16 cellular contexts compared by ENCODE assay signal in the genomic region with DNA sequence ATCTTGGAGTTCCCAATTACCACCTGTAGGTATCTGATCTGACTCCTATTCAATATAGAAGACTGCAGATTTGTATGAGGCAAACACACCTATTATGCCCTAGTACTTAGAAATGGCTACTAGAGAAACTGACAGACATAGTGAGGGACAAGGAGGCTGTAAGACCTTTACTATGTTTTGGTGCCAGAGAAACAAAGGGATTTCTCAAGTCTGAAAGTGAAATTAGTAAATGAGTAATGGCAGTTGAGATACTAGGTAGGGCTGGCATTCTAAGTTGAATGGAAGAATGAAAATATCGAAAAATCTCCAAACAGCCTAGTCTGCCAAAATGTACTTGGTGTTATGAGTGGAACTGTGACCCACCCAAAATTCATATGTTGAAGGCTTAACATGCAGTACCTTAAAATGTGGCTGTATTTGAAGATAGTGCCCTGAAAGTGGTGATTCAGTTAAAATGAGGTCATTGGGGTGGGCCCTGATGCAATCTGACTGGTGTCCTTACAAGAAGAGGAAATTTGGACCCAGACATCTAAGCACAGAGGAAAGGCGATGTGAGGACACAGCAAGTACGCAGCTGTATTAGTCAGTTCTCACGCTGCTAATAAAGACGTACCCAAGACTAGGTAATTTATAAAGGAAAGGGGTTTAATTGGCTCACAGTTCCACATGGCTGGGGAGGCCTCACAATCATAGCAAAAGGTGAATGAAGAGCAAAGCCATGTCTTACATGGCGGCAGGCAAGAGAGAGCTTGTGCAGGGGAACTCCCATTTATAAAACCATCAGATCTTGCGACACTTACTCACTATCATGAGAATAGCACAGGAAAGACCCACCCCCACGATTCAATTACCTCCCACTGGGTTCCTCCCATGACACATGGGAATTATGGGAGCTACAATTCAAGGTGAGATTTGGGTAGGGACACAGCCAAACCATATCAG.
DNase-seq lines count a peak whose midpoint lies in the region; ATAC-seq and TF ChIP-seq lines count a peak whose summit lies in the region.
"Had no signal": no experiment of that assay in that cellular context is flagged by ENCODE, and none has a peak within 500 bp of the region (broad histone marks: within the 10 kb centered on the region; RNA-seq: fewer than 3 reads in every experiment).

No MANE protein-coding gene starts in this region.

- H3K9me3 ChIP-seq in HEK293 (ENCODE audit: control insufficient read depth, insufficient read depth, low read depth, low read length): no peaks in the 10 kb centered on the region

- TF ChIP-seq CTCF in HEK293 (tag by site-specific recombination; IDR thresholded peaks at IDR 0.05) (no peak), NB4 (IDR thresholded peaks at IDR 0.05; ENCODE audit: low read depth, low read length) (no peak)
- TF ChIP-seq CTCF in activated CD8-positive, alpha-beta T cell treated with anti-CD3 and anti-CD28 coated beads for 36 hours (IDR thresholded peaks at IDR 0.05): no peak

- intact Hi-C loops in activated CD8-positive, alpha-beta T cell treated with anti-CD3 and anti-CD28 coated beads for 36 hours (cut with micrococcal nuclease): no loop called here

- H3K27me3 Mint-ChIP-seq in activated T-cell treated with anti-CD3 and anti-CD28 coated beads, Interleukin-2, amount 50 U/mL, for 4 hours (ENCODE audit: low read depth): no peaks in the 10 kb centered on the region
- no peaks in the 10 kb centered on the region for H3K27me3 Mint-ChIP-seq in activated T-cell treated with anti-CD3 and anti-CD28 coated beads, Interleukin-2, amount 50 U/mL, for 24 hours
- no peaks in the 10 kb centered on the region for H3K27me3 Mint-ChIP-seq in activated CD8-positive, alpha-beta T cell treated with anti-CD3 and anti-CD28 coated beads for 36 hours

- H3K27ac Mint-ChIP-seq in activated T-cell treated with anti-CD3 and anti-CD28 coated beads, Interleukin-2, amount 50 U/mL, for 24 hours: no peak overlapping the region
- H3K27ac Mint-ChIP-seq in activated CD8-positive, alpha-beta T cell treated with anti-CD3 and anti-CD28 coated beads for 36 hours: no peak overlapping the region
- H3K27ac Mint-ChIP-seq: B cell; CD4-positive, alpha-beta memory T cell; GM23338 had no signal

- peaks cover 14% of the 10 kb centered on the region; the same call in 1 of the 2 replicates for H3K4me1 ChIP-seq in HEK293 (ENCODE audit: control insufficient read depth, insufficient read depth, low read length)

- POLR2A ChIA-PET in HEK293 (lab: Yijun Ruan, JAX): no interaction called here
- POLR2A ChIA-PET in activated CD8-positive, alpha-beta T cell treated with anti-CD3 and anti-CD28 coated beads for 36 hours (lab: Charles Lee): no interaction called here

- ATAC-seq in activated T-cell treated with anti-CD3 and anti-CD28 coated beads, Interleukin-2, amount 50 U/mL, for 4 hours: peak; percentile 18
- ATAC-seq in activated CD8-positive, alpha-beta T cell treated with anti-CD3 and anti-CD28 coated beads for 36 hours: no peak
- no peak for ATAC-seq in HG02970 (IDR thresholded peaks at IDR 0.05; ENCODE audit: low FRiP score, unreplicated experiment)
- ATAC-seq: GM23338 had no signal

- CTCF ChIA-PET in HEK293 (lab: Yijun Ruan, JAX): interaction anchor here (0.6 kb wide), 1 partner anchor 119 kb away, joined by 5 read pairs; no protein-coding TSS in a partner anchor
- CTCF ChIA-PET in activated CD8-positive, alpha-beta T cell treated with anti-CD3 and anti-CD28 coated beads for 36 hours (lab: Charles Lee): no interaction called here

- DNase-seq in activated T-cell treated with anti-CD3 and anti-CD28 coated beads, Interleukin-2, amount 50 U/mL, for 4 hours: no peak
- no peak for DNase-seq in activated T-cell treated with anti-CD3 and anti-CD28 coated beads, Interleukin-2, amount 50 U/mL, for 24 hours
- peak; percentile 20 for DNase-seq in NB4 (ENCODE audit: low read depth)
- DNase-seq in erythroblast (lab: John Stamatoyannopoulos, UW): peak; percentile 15 to 57
- DNase-seq in activated CD8-positive, alpha-beta T cell treated with anti-CD3 and anti-CD28 coated beads for 36 hours: no peak
- DNase-seq: CD4-positive, alpha-beta memory T cell; COR-L47; DMS153; DMS79 treated with DMSO at 0.1 percent for 48 hours; EL; H7 had no signal

- no peaks in the 10 kb centered on the region for H3K4me1 Mint-ChIP-seq in activated T-cell treated with anti-CD3 and anti-CD28 coated beads, Interleukin-2, amount 50 U/mL, for 4 hours (ENCODE audit: low read depth)
- H3K4me1 Mint-ChIP-seq in activated T-cell treated with anti-CD3 and anti-CD28 coated beads, Interleukin-2, amount 50 U/mL, for 24 hours (ENCODE audit: low read depth): peaks cover 8% of the 10 kb centered on the region
- H3K4me1 Mint-ChIP-seq in activated CD8-positive, alpha-beta T cell treated with anti-CD3 and anti-CD28 coated beads for 36 hours (ENCODE audit: low read depth): peaks cover 3% of the 10 kb centered on the region
- H3K4me1 Mint-ChIP-seq: B cell; CD4-positive, alpha-beta memory T cell; GM23338 had no signal

- no peak overlapping the region for H3K4me3 Mint-ChIP-seq in activated T-cell treated with anti-CD3 and anti-CD28 coated beads, Interleukin-2, amount 50 U/mL, for 4 hours
- H3K4me3 Mint-ChIP-seq in activated T-cell treated with anti-CD3 and anti-CD28 coated beads, Interleukin-2, amount 50 U/mL, for 24 hours: no peak overlapping the region
- no peak overlapping the region for H3K4me3 Mint-ChIP-seq in activated CD8-positive, alpha-beta T cell treated with anti-CD3 and anti-CD28 coated beads for 36 hours
- H3K4me3 Mint-ChIP-seq: B cell; CD4-positive, alpha-beta memory T cell; GM23338 had no signal

- no peak overlapping the region for H3K27ac ChIP-seq in HEK293 (ENCODE audit: extremely low read depth, low read depth, low read length)
- H3K27ac ChIP-seq: C4-2B had no signal

- no peaks in the 10 kb centered on the region for H3K36me3 Mint-ChIP-seq in activated T-cell treated with anti-CD3 and anti-CD28 coated beads, Interleukin-2, amount 50 U/mL, for 4 hours (ENCODE audit: insufficient read depth)
- no peaks in the 10 kb centered on the region for H3K36me3 Mint-ChIP-seq in activated T-cell treated with anti-CD3 and anti-CD28 coated beads, Interleukin-2, amount 50 U/mL, for 24 hours (ENCODE audit: low read depth)
- H3K36me3 Mint-ChIP-seq in activated CD8-positive, alpha-beta T cell treated with anti-CD3 and anti-CD28 coated beads for 36 hours (ENCODE audit: low read depth): no peaks in the 10 kb centered on the region
- H3K36me3 Mint-ChIP-seq: CD4-positive, alpha-beta memory T cell had no signal

- H3K4me3 ChIP-seq in HEK293 (ENCODE audit: low read depth, low read length): no peak overlapping the region
- no peak overlapping the region for H3K4me3 ChIP-seq in NB4 (ENCODE audit: low read depth, low read length)
- H3K4me3 ChIP-seq: GM23338 had no signal

- TF ChIP-seq POLR2A in NB4 (IDR thresholded peaks at IDR 0.05; ENCODE audit: extremely low read depth, insufficient read length) (no peak), erythroblast (IDR thresholded peaks at IDR 0.05; ENCODE audit: low read length) (no peak)

- peaks cover 6% of the 10 kb centered on the region for H3K9me3 Mint-ChIP-seq in activated T-cell treated with anti-CD3 and anti-CD28 coated beads, Interleukin-2, amount 50 U/mL, for 4 hours
- peaks cover 7% of the 10 kb centered on the region for H3K9me3 Mint-ChIP-seq in activated T-cell treated with anti-CD3 and anti-CD28 coated beads, Interleukin-2, amount 50 U/mL, for 24 hours
- H3K9me3 Mint-ChIP-seq in activated CD8-positive, alpha-beta T cell treated with anti-CD3 and anti-CD28 coated beads for 36 hours: peaks cover 3% of the 10 kb centered on the region

- H3K36me3 ChIP-seq in HEK293 (ENCODE audit: control insufficient read depth in 2 of 2, insufficient read depth in 1 of 2, low read length in 2 of 2): no peaks in the 10 kb centered on the region

TF ChIP-seq in HEK293, 187 proteins besides CTCF, POLR2A, EP300 and RAD21:
- peak; percentile 6; the same call in 1 of the 2 replicates for TF ChIP-seq ATF2 (tag by site-specific recombination; IDR thresholded peaks at IDR 0.05; ENCODE audit: low read depth)
- TF ChIP-seq ZNF585B (tag by site-specific recombination; IDR thresholded peaks at IDR 0.05): no peak
- TF ChIP-seq EGR2 (tag by site-specific recombination; IDR thresholded peaks at IDR 0.05; ENCODE audit: low read depth): no peak
- peak; percentile 26; the same call in 1 of the 2 replicates for TF ChIP-seq ZNF692 (tag by site-specific recombination; IDR thresholded peaks at IDR 0.05)

Comparison
In these comparisons a context has a peak if more than half of its experiments do, and no peak if none do; other contexts are left out.
1. ATAC-seq: peak in activated T-cell treated with anti-CD3 and anti-CD28 coated beads, Interleukin-2, amount 50 U/mL, for 4 hours (2 of 2); none in activated CD8-positive, alpha-beta T cell treated with anti-CD3 and anti-CD28 coated beads for 36 hours (single experiment) and HG02970 (single experiment).
2. DNase-seq: peak in NB4 (single experiment) and erythroblast (2 of 2); none in activated T-cell treated with anti-CD3 and anti-CD28 coated beads, Interleukin-2, amount 50 U/mL, for 4 hours (single experiment), activated T-cell treated with anti-CD3 and anti-CD28 coated beads, Interleukin-2, amount 50 U/mL, for 24 hours (single experiment) and activated CD8-positive, alpha-beta T cell treated with anti-CD3 and anti-CD28 coated beads for 36 hours (single experiment).